20 cellular contexts compared by ENCODE assay signal in genomic region chr13:21974741-21975140, GRCh38.
DNase-seq lines count a peak whose midpoint lies in the region; ATAC-seq and TF ChIP-seq lines count a peak whose summit lies in the region.
"Had no signal": no experiment of that assay in that cellular context is flagged by ENCODE, and none has a peak within 500 bp of the region (broad histone marks: within the 10 kb centered on the region; RNA-seq: fewer than 3 reads in every experiment).

No MANE protein-coding gene starts in this region.

- H3K79me1 ChIP-seq in neuronal stem cell (ENCODE audit: low read depth, low read length) = no peaks in the 10 kb centered on the region

- peak overlapping the region; percentile 79 for H3K18ac ChIP-seq in neuronal stem cell (ENCODE audit: low read length)

- no peaks in the 10 kb centered on the region for H4K20me1 ChIP-seq in BLaER1

- H2BK15ac ChIP-seq in neuronal stem cell (ENCODE audit: low read length) = no peak overlapping the region

- no peaks in the 10 kb centered on the region for H3K36me3 Mint-ChIP-seq in CD8-positive, alpha-beta T cell
- H3K36me3 Mint-ChIP-seq: CD14-positive monocyte; CD4-positive, alpha-beta memory T cell; CD4-positive, CD25-positive, alpha-beta regulatory T cell had no signal

- H3K36me3 ChIP-seq in BLaER1 = no peaks in the 10 kb centered on the region
- no peaks in the 10 kb centered on the region for H3K36me3 ChIP-seq in SJSA1
- no peaks in the 10 kb centered on the region for H3K36me3 ChIP-seq in neuronal stem cell (replicated peaks in 1 of 2; ENCODE audit: control insufficient read depth in 2 of 2, insufficient read depth in 2 of 2, low read length in 2 of 2)
- no peaks in the 10 kb centered on the region for H3K36me3 ChIP-seq in CD8-positive, alpha-beta T cell (ENCODE audit: insufficient read depth, low read length)
- H3K36me3 ChIP-seq in prostate gland = no peaks in the 10 kb centered on the region

- no peak overlapping the region for H3K4me2 ChIP-seq in BLaER1
- H3K4me2 ChIP-seq in neuronal stem cell (ENCODE audit: insufficient read depth, low read length, poor library complexity, severe bottlenecking) = no peak overlapping the region

- H3K27ac Mint-ChIP-seq in CD8-positive, alpha-beta T cell = no peak overlapping the region
- H3K27ac Mint-ChIP-seq: B cell; CD4-positive, alpha-beta memory T cell; CD4-positive, CD25-positive, alpha-beta regulatory T cell had no signal

- no peak overlapping the region for H2BK120ac ChIP-seq in neuronal stem cell (ENCODE audit: low read depth, low read length)

- no peaks in the 10 kb centered on the region for H3K9me3 Mint-ChIP-seq in CD8-positive, alpha-beta T cell
- H3K9me3 Mint-ChIP-seq: CD4-positive, CD25-positive, alpha-beta regulatory T cell had no signal

- no peak overlapping the region for H4K8ac ChIP-seq in neuronal stem cell (ENCODE audit: low read depth, low read length)

- no peak overlapping the region for H3K4me3 Mint-ChIP-seq in CD8-positive, alpha-beta T cell
- H3K4me3 Mint-ChIP-seq: B cell; CD14-positive monocyte; CD4-positive, alpha-beta memory T cell; CD4-positive, CD25-positive, alpha-beta regulatory T cell had no signal

- intact Hi-C loops in CD8-positive, alpha-beta T cell (cut with DNase I, micrococcal nuclease) = no loop called here
- intact Hi-C loops in left colon (cut with DNase I, micrococcal nuclease) (no loop called here), prostate gland (cut with DNase I) (no loop called here)

- ATAC-seq in CD8-positive, alpha-beta T cell = no peak
- no peak for ATAC-seq in left colon

- no peak overlapping the region for H2AK5ac ChIP-seq in neuronal stem cell (ENCODE audit: low read depth, low read length)

- H3K27me3 ChIP-seq in AG04450 (ENCODE audit: control insufficient read depth, insufficient read depth, low read length) = no peaks in the 10 kb centered on the region
- H3K27me3 ChIP-seq in BLaER1 = no peaks in the 10 kb centered on the region
- no peaks in the 10 kb centered on the region for H3K27me3 ChIP-seq in SJSA1 (replicated peaks)
- no peaks in the 10 kb centered on the region for H3K27me3 ChIP-seq in neuronal stem cell (ENCODE audit: control insufficient read depth in 3 of 3, insufficient read depth in 3 of 3, low read depth in 1 of 3, low read length in 3 of 3)
- H3K27me3 ChIP-seq in CD8-positive, alpha-beta T cell (ENCODE audit: insufficient read depth, low read length) = no peaks in the 10 kb centered on the region
- H3K27me3 ChIP-seq in prostate gland (replicated peaks; ENCODE audit: insufficient read depth) = no peaks in the 10 kb centered on the region

- no peak overlapping the region for H2AFZ ChIP-seq in neuronal stem cell (ENCODE audit: low read length)

- H3K9ac ChIP-seq in BLaER1 (no peak overlapping the region), neuronal stem cell (ENCODE audit: low read depth, low read length, poor library complexity) (no peak overlapping the region)

- DNase-seq in AG04450 (ENCODE audit: low read depth, low spot score) = no peak
- peak; percentile 55 to 66 for DNase-seq in SJSA1 (ENCODE audit: low read depth in 1 of 2, low spot score in 2 of 2)
- no peak for DNase-seq in neuronal stem cell (ENCODE audit: low spot score)
- no peak for DNase-seq in CD8-positive, alpha-beta T cell
- no peak for DNase-seq in left colon
- no peak for DNase-seq in prostate gland (ENCODE audit: low spot score)
- DNase-seq in NCI-H2081 (lab: John Stamatoyannopoulos, UW) = no peak
- DNase-seq: 8988T; ACHN; AML-193; C1 segment of cervical spinal cord; Caco-2; Calu3; CD4-positive, alpha-beta memory T cell; CD4-positive, CD25-positive, alpha-beta regulatory T cell; DMS79 treated with DMSO at 0.1 percent for 48 hours; GF-D8 had no signal

- no peak overlapping the region for H2BK5ac ChIP-seq in neuronal stem cell (ENCODE audit: low read length)

- H3K27me3 Mint-ChIP-seq in CD8-positive, alpha-beta T cell (ENCODE audit: low read depth) = no peaks in the 10 kb centered on the region
- H3K27me3 Mint-ChIP-seq: B cell; CD4-positive, alpha-beta memory T cell; CD4-positive, CD25-positive, alpha-beta regulatory T cell had no signal

- H3K4me1 Mint-ChIP-seq in CD8-positive, alpha-beta T cell (ENCODE audit: low read depth) = no peaks in the 10 kb centered on the region
- H3K4me1 Mint-ChIP-seq: B cell; CD14-positive monocyte; CD4-positive, CD25-positive, alpha-beta regulatory T cell had no signal

- no peak overlapping the region for H3K14ac ChIP-seq in neuronal stem cell (ENCODE audit: low read length)

- POLR2A ChIA-PET in AG04450 (lab: Yijun Ruan, JAX) = no interaction called here
- POLR2A ChIA-PET in CD8-positive, alpha-beta T cell (lab: Charles Lee) = no interaction called here

- no peak overlapping the region for H3K4ac ChIP-seq in neuronal stem cell (ENCODE audit: low read length)

- H3K9me3 ChIP-seq in AG04450 (ENCODE audit: control insufficient read depth, insufficient read depth, low read length) (peaks cover 4% of the 10 kb centered on the region), BLaER1 (no peaks in the 10 kb centered on the region), SJSA1 (replicated peaks) (no peaks in the 10 kb centered on the region), neuronal stem cell (replicated peaks in 1 of 2; ENCODE audit: control insufficient read depth in 2 of 2, insufficient read depth in 1 of 2, low read depth in 1 of 2, low read length in 2 of 2) (peaks cover 0 to 2% of the 10 kb centered on the region in 2 donors), prostate gland (no peaks in the 10 kb centered on the region)
- H3K9me3 ChIP-seq in CD8-positive, alpha-beta T cell (ENCODE audit: low read length) = no peaks in the 10 kb centered on the region
- H3K9me3 ChIP-seq: Caco-2 had no signal

- no CpG with 5 or more reads among the region's 8 CpGs for WGBS in neuronal stem cell (ENCODE audit: extremely low coverage in 2 of 2, insufficient read length in 2 of 2, insufficient replicate concordance in 1 of 2), 2 donors
- 80% methylated on average over 8 of the region's 8 CpGs for WGBS in prostate gland

- H3K4me1 ChIP-seq in BLaER1 (peaks cover 36% of the 10 kb centered on the region), SJSA1 (replicated peaks) (peaks cover 25% of the 10 kb centered on the region), neuronal stem cell (ENCODE audit: control insufficient read depth in 2 of 2, insufficient read depth in 1 of 2, low read depth in 1 of 2, low read length in 2 of 2) (peaks cover 0 to 7% of the 10 kb centered on the region in 2 donors), prostate gland (replicated peaks) (no peaks in the 10 kb centered on the region)
- no peaks in the 10 kb centered on the region for H3K4me1 ChIP-seq in CD8-positive, alpha-beta T cell (ENCODE audit: insufficient read depth, low read length)

- no peak overlapping the region for H3K4me3 ChIP-seq in AG04450 (ENCODE audit: low read depth, low read length)
- no peak overlapping the region for H3K4me3 ChIP-seq in BLaER1
- no peak overlapping the region for H3K4me3 ChIP-seq in SJSA1
- no peak overlapping the region for H3K4me3 ChIP-seq in neuronal stem cell (ENCODE audit: low read length in 2 of 2)
- H3K4me3 ChIP-seq in CD8-positive, alpha-beta T cell (ENCODE audit: low read depth, low read length) = no peak overlapping the region
- no peak overlapping the region for H3K4me3 ChIP-seq in prostate gland

- no peak overlapping the region for H3K23ac ChIP-seq in neuronal stem cell (ENCODE audit: low read depth, low read length, poor library complexity)

- no peak for TF ChIP-seq POLR2A in prostate gland (IDR thresholded peaks at IDR 0.05)

- CTCF ChIA-PET in AG04450 (lab: Charles Lee) = no interaction called here
- CTCF ChIA-PET in CD8-positive, alpha-beta T cell (lab: Charles Lee) = interaction anchor here (0.7 kb wide), 1 partner anchor 224 kb away, joined by 3 read pairs; no protein-coding TSS in a partner anchor

- H2BK12ac ChIP-seq in neuronal stem cell (ENCODE audit: low read length) = no peak overlapping the region

- no peak overlapping the region for H4K91ac ChIP-seq in neuronal stem cell (ENCODE audit: low read depth, low read length, poor library complexity)

- H3K27ac ChIP-seq in AG04450 (ENCODE audit: low read depth, low read length) = peak overlapping the region; percentile 21
- peak overlapping the region; percentile 4; the same call in 1 of the 2 replicates for H3K27ac ChIP-seq in BLaER1
- peak overlapping the region; percentile 43; the same call in 1 of the 2 replicates for H3K27ac ChIP-seq in SJSA1
- no peak overlapping the region for H3K27ac ChIP-seq in neuronal stem cell (replicated peaks; ENCODE audit: low read length)
- no peak overlapping the region for H3K27ac ChIP-seq in CD8-positive, alpha-beta T cell (ENCODE audit: low read depth, low read length)
- H3K27ac ChIP-seq in prostate gland = no peak overlapping the region

- TF ChIP-seq CTCF in AG04450 (IDR thresholded peaks at IDR 0.05; ENCODE audit: low read depth, low read length) (no peak), prostate gland (IDR thresholded peaks at IDR 0.05) (no peak)
- no peak for TF ChIP-seq CTCF in CD8-positive, alpha-beta T cell (IDR thresholded peaks at IDR 0.05)

Comparison
In these comparisons a context has a peak if more than half of its experiments do, and no peak if none do; other contexts are left out.
1. DNase-seq: peak in SJSA1 (2 of 2); none in AG04450 (single experiment), neuronal stem cell (single experiment), CD8-positive, alpha-beta T cell (0 of 7), left colon (0 of 2), prostate gland (single experiment) and NCI-H2081 (0 of 2).
2. H3K27ac ChIP-seq: peak in AG04450 (single experiment), BLaER1 (single experiment) and SJSA1 (single experiment); none in neuronal stem cell (single experiment), CD8-positive, alpha-beta T cell (single experiment) and prostate gland (0 of 2).